In genomic region chr10:91312031-91312733, GRCh38 we compare ENCODE assay signal across 15 cellular contexts.
"Had no signal": no experiment of that assay in that cellular context is flagged by ENCODE, and none has a peak within 500 bp of the region (broad histone marks: within the 10 kb centered on the region; RNA-seq: fewer than 3 reads in every experiment).

No MANE protein-coding gene starts in this region.

- H3K4me1 ChIP-seq: heart right ventricle, lower lobe of right lung, sigmoid colon, spleen had no signal

- H3K9me3 ChIP-seq: heart right ventricle, lower lobe of right lung, ovary, sigmoid colon, spleen, suprapubic skin had no signal

- H3K36me3 ChIP-seq: heart right ventricle, lower lobe of right lung, neural progenitor cell, ovary, sigmoid colon, spleen, suprapubic skin had no signal

- H3K4me2 ChIP-seq: neural progenitor cell had no signal

- H3K4me3 ChIP-seq: dorsolateral prefrontal cortex, heart right ventricle, lower lobe of right lung, neural progenitor cell, ovary, sigmoid colon, spleen, suprapubic skin had no signal

- H3K27me3 ChIP-seq: dorsolateral prefrontal cortex, neural progenitor cell, ovary, sigmoid colon, suprapubic skin had no signal

- H3K27ac ChIP-seq: dorsolateral prefrontal cortex, heart right ventricle, lower lobe of right lung, neural progenitor cell, ovary, sigmoid colon, spleen, suprapubic skin had no signal

- H2AFZ ChIP-seq: neural progenitor cell had no signal

- H3K9ac ChIP-seq: neural progenitor cell had no signal

- DNase-seq: activated B cell treated with CpG ODN at 0.5 μM for 24 hours; activated CD4-positive, alpha-beta T cell treated with anti-CD3 and anti-CD28 coated beads, Interleukin-2, amount 10 ng/mL, durations not matched to agents 24 days and 14 days; activated naive CD8-positive, alpha-beta T cell treated with anti-CD3 and anti-CD28 coated beads, Interleukin-2, amount 10 ng/mL, durations not matched to agents 7 days and 5 days; aorta; dorsolateral prefrontal cortex; heart right ventricle; left colon; lower lobe of right lung; ovary; sigmoid colon; spleen; SW 1271; trophoblast cell had no signal

- ATAC-seq: heart right ventricle, left colon, lower lobe of right lung had no signal
